ENCODE assay signal across 1 cellular context in genomic region chr3:172068977-172069376, GRCh38.
TF ChIP-seq lines count a peak whose summit lies in the region.

No MANE protein-coding gene starts in this region.

TF ChIP-seq in GM23338, 12 proteins besides CTCF, POLR2A, EP300 and RAD21 (continued from another document):
- TF ChIP-seq, protein P1, sequence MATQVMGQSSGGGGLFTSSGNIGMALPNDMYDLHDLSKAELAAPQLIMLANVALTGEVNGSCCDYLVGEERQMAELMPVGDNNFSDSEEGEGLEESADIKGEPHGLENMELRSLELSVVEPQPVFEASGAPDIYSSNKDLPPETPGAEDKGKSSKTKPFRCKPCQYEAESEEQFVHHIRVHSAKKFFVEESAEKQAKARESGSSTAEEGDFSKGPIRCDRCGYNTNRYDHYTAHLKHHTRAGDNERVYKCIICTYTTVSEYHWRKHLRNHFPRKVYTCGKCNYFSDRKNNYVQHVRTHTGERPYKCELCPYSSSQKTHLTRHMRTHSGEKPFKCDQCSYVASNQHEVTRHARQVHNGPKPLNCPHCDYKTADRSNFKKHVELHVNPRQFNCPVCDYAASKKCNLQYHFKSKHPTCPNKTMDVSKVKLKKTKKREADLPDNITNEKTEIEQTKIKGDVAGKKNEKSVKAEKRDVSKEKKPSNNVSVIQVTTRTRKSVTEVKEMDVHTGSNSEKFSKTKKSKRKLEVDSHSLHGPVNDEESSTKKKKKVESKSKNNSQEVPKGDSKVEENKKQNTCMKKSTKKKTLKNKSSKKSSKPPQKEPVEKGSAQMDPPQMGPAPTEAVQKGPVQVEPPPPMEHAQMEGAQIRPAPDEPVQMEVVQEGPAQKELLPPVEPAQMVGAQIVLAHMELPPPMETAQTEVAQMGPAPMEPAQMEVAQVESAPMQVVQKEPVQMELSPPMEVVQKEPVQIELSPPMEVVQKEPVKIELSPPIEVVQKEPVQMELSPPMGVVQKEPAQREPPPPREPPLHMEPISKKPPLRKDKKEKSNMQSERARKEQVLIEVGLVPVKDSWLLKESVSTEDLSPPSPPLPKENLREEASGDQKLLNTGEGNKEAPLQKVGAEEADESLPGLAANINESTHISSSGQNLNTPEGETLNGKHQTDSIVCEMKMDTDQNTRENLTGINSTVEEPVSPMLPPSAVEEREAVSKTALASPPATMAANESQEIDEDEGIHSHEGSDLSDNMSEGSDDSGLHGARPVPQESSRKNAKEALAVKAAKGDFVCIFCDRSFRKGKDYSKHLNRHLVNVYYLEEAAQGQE (IDR thresholded peaks at IDR 0.05; ENCODE audit: unreplicated experiment), result no peak
- TF ChIP-seq ZNF114 (CRISPR knock-in tag; IDR thresholded peaks at IDR 0.05) (no peak), JUNB (IDR thresholded peaks at IDR 0.05; ENCODE audit: unreplicated experiment) (no peak), NANOG (IDR thresholded peaks at IDR 0.05; ENCODE audit: borderline replicate concordance) (no peak), STAT1 (IDR thresholded peaks at IDR 0.05; ENCODE audit: unreplicated experiment) (no peak), EZH2 (IDR thresholded peaks at IDR 0.05; ENCODE audit: low read depth, unreplicated experiment) (no peak), ZNF331 (CRISPR knock-in tag; IDR thresholded peaks at IDR 0.05; ENCODE audit: low read depth) (no peak)
- TF ChIP-seq, protein P2, sequence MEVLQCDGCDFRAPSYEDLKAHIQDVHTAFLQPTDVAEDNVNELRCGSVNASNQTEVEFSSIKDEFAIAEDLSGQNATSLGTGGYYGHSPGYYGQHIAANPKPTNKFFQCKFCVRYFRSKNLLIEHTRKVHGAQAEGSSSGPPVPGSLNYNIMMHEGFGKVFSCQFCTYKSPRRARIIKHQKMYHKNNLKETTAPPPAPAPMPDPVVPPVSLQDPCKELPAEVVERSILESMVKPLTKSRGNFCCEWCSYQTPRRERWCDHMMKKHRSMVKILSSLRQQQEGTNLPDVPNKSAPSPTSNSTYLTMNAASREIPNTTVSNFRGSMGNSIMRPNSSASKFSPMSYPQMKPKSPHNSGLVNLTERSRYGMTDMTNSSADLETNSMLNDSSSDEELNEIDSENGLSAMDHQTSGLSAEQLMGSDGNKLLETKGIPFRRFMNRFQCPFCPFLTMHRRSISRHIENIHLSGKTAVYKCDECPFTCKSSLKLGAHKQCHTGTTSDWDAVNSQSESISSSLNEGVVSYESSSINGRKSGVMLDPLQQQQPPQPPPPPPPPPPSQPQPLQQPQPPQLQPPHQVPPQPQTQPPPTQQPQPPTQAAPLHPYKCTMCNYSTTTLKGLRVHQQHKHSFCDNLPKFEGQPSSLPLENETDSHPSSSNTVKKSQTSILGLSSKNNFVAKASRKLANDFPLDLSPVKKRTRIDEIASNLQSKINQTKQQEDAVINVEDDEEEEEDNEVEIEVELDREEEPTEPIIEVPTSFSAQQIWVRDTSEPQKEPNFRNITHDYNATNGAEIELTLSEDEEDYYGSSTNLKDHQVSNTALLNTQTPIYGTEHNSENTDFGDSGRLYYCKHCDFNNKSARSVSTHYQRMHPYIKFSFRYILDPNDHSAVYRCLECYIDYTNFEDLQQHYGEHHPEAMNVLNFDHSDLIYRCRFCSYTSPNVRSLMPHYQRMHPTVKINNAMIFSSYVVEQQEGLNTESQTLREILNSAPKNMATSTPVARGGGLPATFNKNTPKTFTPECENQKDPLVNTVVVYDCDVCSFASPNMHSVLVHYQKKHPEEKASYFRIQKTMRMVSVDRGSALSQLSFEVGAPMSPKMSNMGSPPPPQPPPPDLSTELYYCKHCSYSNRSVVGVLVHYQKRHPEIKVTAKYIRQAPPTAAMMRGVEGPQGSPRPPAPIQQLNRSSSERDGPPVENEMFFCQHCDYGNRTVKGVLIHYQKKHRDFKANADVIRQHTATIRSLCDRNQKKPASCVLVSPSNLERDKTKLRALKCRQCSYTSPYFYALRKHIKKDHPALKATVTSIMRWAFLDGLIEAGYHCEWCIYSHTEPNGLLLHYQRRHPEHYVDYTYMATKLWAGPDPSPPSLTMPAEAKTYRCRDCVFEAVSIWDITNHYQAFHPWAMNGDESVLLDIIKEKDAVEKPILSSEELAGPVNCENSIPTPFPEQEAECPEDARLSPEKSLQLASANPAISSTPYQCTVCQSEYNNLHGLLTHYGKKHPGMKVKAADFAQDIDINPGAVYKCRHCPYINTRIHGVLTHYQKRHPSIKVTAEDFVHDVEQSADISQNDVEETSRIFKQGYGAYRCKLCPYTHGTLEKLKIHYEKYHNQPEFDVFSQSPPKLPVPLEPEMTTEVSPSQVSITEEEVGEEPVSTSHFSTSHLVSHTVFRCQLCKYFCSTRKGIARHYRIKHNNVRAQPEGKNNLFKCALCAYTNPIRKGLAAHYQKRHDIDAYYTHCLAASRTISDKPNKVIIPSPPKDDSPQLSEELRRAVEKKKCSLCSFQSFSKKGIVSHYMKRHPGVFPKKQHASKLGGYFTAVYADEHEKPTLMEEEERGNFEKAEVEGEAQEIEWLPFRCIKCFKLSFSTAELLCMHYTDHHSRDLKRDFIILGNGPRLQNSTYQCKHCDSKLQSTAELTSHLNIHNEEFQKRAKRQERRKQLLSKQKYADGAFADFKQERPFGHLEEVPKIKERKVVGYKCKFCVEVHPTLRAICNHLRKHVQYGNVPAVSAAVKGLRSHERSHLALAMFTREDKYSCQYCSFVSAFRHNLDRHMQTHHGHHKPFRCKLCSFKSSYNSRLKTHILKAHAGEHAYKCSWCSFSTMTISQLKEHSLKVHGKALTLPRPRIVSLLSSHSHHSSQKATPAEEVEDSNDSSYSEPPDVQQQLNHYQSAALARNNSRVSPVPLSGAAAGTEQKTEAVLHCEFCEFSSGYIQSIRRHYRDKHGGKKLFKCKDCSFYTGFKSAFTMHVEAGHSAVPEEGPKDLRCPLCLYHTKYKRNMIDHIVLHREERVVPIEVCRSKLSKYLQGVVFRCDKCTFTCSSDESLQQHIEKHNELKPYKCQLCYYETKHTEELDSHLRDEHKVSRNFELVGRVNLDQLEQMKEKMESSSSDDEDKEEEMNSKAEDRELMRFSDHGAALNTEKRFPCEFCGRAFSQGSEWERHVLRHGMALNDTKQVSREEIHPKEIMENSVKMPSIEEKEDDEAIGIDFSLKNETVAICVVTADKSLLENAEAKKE (CRISPR knock-in tag; IDR thresholded peaks at IDR 0.05), result no peak
